8 cellular contexts compared by ENCODE assay signal in genomic region chr2:97713296-97714083, GRCh38. TPM values are rescaled to one million over a fixed set of nuclear protein-coding genes. Genes with fewer than 3 reads are reported as not detected.
DNase-seq lines count a peak whose midpoint lies in the region; ATAC-seq and TF ChIP-seq lines count a peak whose summit lies in the region.

TSS of gene ZAP70 (plus strand) at chr2:97713576. CDS start at chr2:97724037, 10,461 bp downstream.

- ATAC-seq in stimulated activated naive CD8-positive, alpha-beta T cell treated with anti-CD3 and anti-CD28 coated beads, Interleukin-15, Interleukin-2, amounts not matched to agents 100 U/mL and 50 U/mL, for 24 hours, result peak; percentile 50

- H4K20me1 ChIP-seq in SU-DHL-6 (ENCODE audit: low read depth, low read length), result no peaks in the 10 kb centered on the region

- H3F3A ChIP-seq in SU-DHL-6 (ENCODE audit: insufficient read depth), result no peaks in the 10 kb centered on the region

- TF ChIP-seq CTCF in SU-DHL-6 (IDR thresholded peaks at IDR 0.05; ENCODE audit: insufficient read depth, low read length, poor library complexity, severe bottlenecking), result no peak

- H3K79me2 ChIP-seq in SU-DHL-6 (ENCODE audit: insufficient read depth, low read length), result no peaks in the 10 kb centered on the region

- H3K27ac Mint-ChIP-seq in activated T-helper 1 cell treated with anti-CD3 and anti-CD28 coated beads, Interleukin-12 subunit alpha, Interleukin-12 subunit beta, Interleukin-2, Interleukin-4 antibody, amounts not matched to agents 30 ng/mL and 10 ng/mL and 1 ng/mL, durations not matched to agents 14 hours and 24 hours and 36 hours, result peak within 1 kb of the TSS; percentile 99

- no peak within 1 kb of the TSS for H3K27ac ChIP-seq in SU-DHL-6 (ENCODE audit: low read depth, low read length)

- no peak within 1 kb of the TSS for H3K9ac ChIP-seq in SU-DHL-6 (ENCODE audit: low read length)

- intact Hi-C loops in activated T-helper 1 cell treated with anti-CD3 and anti-CD28 coated beads, Interleukin-12 subunit alpha, Interleukin-12 subunit beta, Interleukin-2, Interleukin-4 antibody, amounts not matched to agents 30 ng/mL and 10 ng/mL and 1 ng/mL, durations not matched to agents 14 hours and 24 hours and 36 hours (cut with micrococcal nuclease), result loop anchor here (1.0 to 5.0 kb wide), 2 partner anchors 51 to 894 kb away; partner anchors contain the start of genes COA5 and UNC50

- no peaks in the 10 kb centered on the region for H3K9me2 ChIP-seq in SU-DHL-6 (replicated peaks; ENCODE audit: insufficient read depth, low read length)

- no peaks in the 10 kb centered on the region for H3K27me3 ChIP-seq in SU-DHL-6 (ENCODE audit: low read length)
- no peaks in the 10 kb centered on the region for H3K27me3 ChIP-seq in mononuclear cell (ENCODE audit: insufficient read depth, low read length)

- no peaks in the 10 kb centered on the region for H3K27me3 Mint-ChIP-seq in activated T-helper 1 cell treated with anti-CD3 and anti-CD28 coated beads, Interleukin-12 subunit alpha, Interleukin-12 subunit beta, Interleukin-2, Interleukin-4 antibody, amounts not matched to agents 30 ng/mL and 10 ng/mL and 1 ng/mL, durations not matched to agents 14 hours and 24 hours and 36 hours (ENCODE audit: insufficient read depth)

- peak within 1 kb of the TSS; percentile 94 for H3K4me3 Mint-ChIP-seq in activated T-helper 1 cell treated with anti-CD3 and anti-CD28 coated beads, Interleukin-12 subunit alpha, Interleukin-12 subunit beta, Interleukin-2, Interleukin-4 antibody, amounts not matched to agents 30 ng/mL and 10 ng/mL and 1 ng/mL, durations not matched to agents 14 hours and 24 hours and 36 hours

- H3K4me3 ChIP-seq in SU-DHL-6 (ENCODE audit: insufficient read depth, low read length, poor library complexity, severe bottlenecking) (no peak within 1 kb of the TSS), mononuclear cell (ENCODE audit: low read length) (peak within 1 kb of the TSS; percentile 56)

- no peaks in the 10 kb centered on the region for H3K9me3 Mint-ChIP-seq in activated T-helper 1 cell treated with anti-CD3 and anti-CD28 coated beads, Interleukin-12 subunit alpha, Interleukin-12 subunit beta, Interleukin-2, Interleukin-4 antibody, amounts not matched to agents 30 ng/mL and 10 ng/mL and 1 ng/mL, durations not matched to agents 14 hours and 24 hours and 36 hours

- H3K36me3 Mint-ChIP-seq in activated T-helper 1 cell treated with anti-CD3 and anti-CD28 coated beads, Interleukin-12 subunit alpha, Interleukin-12 subunit beta, Interleukin-2, Interleukin-4 antibody, amounts not matched to agents 30 ng/mL and 10 ng/mL and 1 ng/mL, durations not matched to agents 14 hours and 24 hours and 36 hours (ENCODE audit: low read depth), result peaks cover 34% of the 10 kb centered on the region

- H3K9me3 ChIP-seq in SU-DHL-6 (ENCODE audit: insufficient read depth, low read length) (no peaks in the 10 kb centered on the region), mononuclear cell (ENCODE audit: low read depth, low read length) (no peaks in the 10 kb centered on the region)

- no peak within 1 kb of the TSS for H3K4me2 ChIP-seq in SU-DHL-6 (ENCODE audit: low read depth, low read length, poor library complexity, severe bottlenecking)

- no peaks in the 10 kb centered on the region for H3K36me3 ChIP-seq in SU-DHL-6 (ENCODE audit: low read length)

- peak within 1 kb of the TSS; percentile 72 for H2AFZ ChIP-seq in SU-DHL-6 (ENCODE audit: low read depth, low read length, severe bottlenecking)

- H3K4me1 ChIP-seq in mononuclear cell (ENCODE audit: insufficient read depth, low read length), result peaks cover 57% of the 10 kb centered on the region

- DNase-seq in activated T-helper 1 cell treated with anti-CD3 and anti-CD28 coated beads, Interleukin-12 subunit alpha, Interleukin-12 subunit beta, Interleukin-2, Interleukin-4 antibody, amounts not matched to agents 30 ng/mL and 10 ng/mL and 1 ng/mL, durations not matched to agents 14 hours and 24 hours and 36 hours (ENCODE audit: low spot score), result peak; percentile 56
- DNase-seq in stimulated activated naive CD8-positive, alpha-beta T cell treated with anti-CD3 and anti-CD28 coated beads, Interleukin-15, Interleukin-2, amounts not matched to agents 100 U/mL and 50 U/mL, for 24 hours, result peak; percentile 68
- DNase-seq in NCI-H2227 treated with DMSO at 0.1 percent for 48 hours (lab: John Stamatoyannopoulos, UW) (no peak), NCI-H187 (lab: John Stamatoyannopoulos, UW) (no peak), SKM-1 (lab: John Stamatoyannopoulos, UW; ENCODE audit: unreplicated experiment) (no peak), NCI-H2029 treated with DMSO at 0.1 percent for 48 hours (lab: John Stamatoyannopoulos, UW) (no peak)

- peaks cover 68% of the 10 kb centered on the region for H3K4me1 Mint-ChIP-seq in activated T-helper 1 cell treated with anti-CD3 and anti-CD28 coated beads, Interleukin-12 subunit alpha, Interleukin-12 subunit beta, Interleukin-2, Interleukin-4 antibody, amounts not matched to agents 30 ng/mL and 10 ng/mL and 1 ng/mL, durations not matched to agents 14 hours and 24 hours and 36 hours (ENCODE audit: low read depth)

RNA-seq across cellular contexts. Expression of gene ZAP70, which starts in this region (rescaled TPM):
- 302 and 313 TPM in 2 replicates for total RNA-seq in activated T-helper 1 cell treated with anti-CD3 and anti-CD28 coated beads, Interleukin-12 subunit alpha, Interleukin-12 subunit beta, Interleukin-2, Interleukin-4 antibody, amounts not matched to agents 30 ng/mL and 10 ng/mL and 1 ng/mL, durations not matched to agents 14 hours and 24 hours and 36 hours
- 137 TPM for total RNA-seq in mononuclear cell

Comparison
In these comparisons a context has a peak if more than half of its experiments do, and no peak if none do; other contexts are left out.
1. DNase-seq: peak in activated T-helper 1 cell treated with anti-CD3 and anti-CD28 coated beads, Interleukin-12 subunit alpha, Interleukin-12 subunit beta, Interleukin-2, Interleukin-4 antibody, amounts not matched to agents 30 ng/mL and 10 ng/mL and 1 ng/mL, durations not matched to agents 14 hours and 24 hours and 36 hours (single experiment) and stimulated activated naive CD8-positive, alpha-beta T cell treated with anti-CD3 and anti-CD28 coated beads, Interleukin-15, Interleukin-2, amounts not matched to agents 100 U/mL and 50 U/mL, for 24 hours (single experiment); none in NCI-H2227 treated with DMSO at 0.1 percent for 48 hours (single experiment), NCI-H187 (0 of 2), SKM-1 (single experiment) and NCI-H2029 treated with DMSO at 0.1 percent for 48 hours (single experiment).